7 cellular contexts compared by ENCODE assay signal in genomic region chr12:124940143-124940392, GRCh38.
DNase-seq lines count a peak whose midpoint lies in the region; ATAC-seq, FAIRE-seq and TF ChIP-seq lines count a peak whose summit lies in the region.

No MANE protein-coding gene starts in this region.

- H3K9me3 ChIP-seq in RWPE2 (ENCODE audit: severe bottlenecking) (no peaks in the 10 kb centered on the region), iPS DF 6.9 (ENCODE audit: control insufficient read depth, insufficient read depth, low read length) (no peaks in the 10 kb centered on the region), tibial artery (no peaks in the 10 kb centered on the region)

- H3K4me3 ChIP-seq in RWPE2 (ENCODE audit: severe bottlenecking) (peak overlapping the region; percentile 33), iPS DF 6.9 (ENCODE audit: low read length) (peak overlapping the region; percentile 19; the same call in 1 of the 2 replicates), tibial artery (peak overlapping the region; percentile 50 to 56)

- no peak for FAIRE-seq in H54 (lab: Jason Lieb, UNC)

- H3K36me3 ChIP-seq in RWPE2 (ENCODE audit: low read depth), result no peaks in the 10 kb centered on the region
- H3K36me3 ChIP-seq in iPS DF 6.9 (ENCODE audit: control insufficient read depth, insufficient read depth, low read length), result 0 out of 2 replicates have a peak, but pooled peaks cover 2% of the 10 kb centered on the region
- H3K36me3 ChIP-seq in tibial artery, result peaks cover 0 to 6% (median 5%) of the 10 kb centered on the region in 3 donors

- DNase-seq in H54 (ENCODE audit: insufficient read length, low spot score) (peak; percentile 62), RWPE2 (ENCODE audit: low spot score) (no peak), iPS DF 6.9 (ENCODE audit: low read depth, low spot score) (no peak), tibial artery (no peak), OCI-M2 (lab: John Stamatoyannopoulos, UW; ENCODE audit: unreplicated experiment) (no peak)

- H3K27ac ChIP-seq in RWPE2 (ENCODE audit: poor library complexity, severe bottlenecking) (peak overlapping the region; percentile 100), iPS DF 6.9 (ENCODE audit: low read length) (no peak overlapping the region), tibial artery (peak overlapping the region; percentile 87 to 88)

- intact Hi-C loops in tibial artery (cut with DNase I; ENCODE audit: low total_unique reads), result loop anchor here (5.0 kb wide), 1 partner anchor 33 kb away; no protein-coding TSS in a partner anchor

- ATAC-seq in RWPE2 (ENCODE audit: low read depth) (no peak), HG03460 (IDR thresholded peaks at IDR 0.05; ENCODE audit: unreplicated experiment) (no peak), GM18909 (IDR thresholded peaks at IDR 0.05; ENCODE audit: poor library complexity, unreplicated experiment) (no peak)

- no peak for TF ChIP-seq POLR2A in H54 (IDR thresholded peaks at IDR 0.05; ENCODE audit: low read depth, low read length)

- TF ChIP-seq CTCF in RWPE2 (IDR thresholded peaks at IDR 0.05; ENCODE audit: poor library complexity, severe bottlenecking), result no peak
- no peak for TF ChIP-seq CTCF in tibial artery (IDR thresholded peaks at IDR 0.05)

- no peaks in the 10 kb centered on the region for H3K27me3 ChIP-seq in RWPE2 (ENCODE audit: insufficient read depth, poor library complexity, severe bottlenecking)
- no peaks in the 10 kb centered on the region for H3K27me3 ChIP-seq in iPS DF 6.9 (ENCODE audit: control insufficient read depth, insufficient read depth, low read length)
- no peaks in the 10 kb centered on the region for H3K27me3 ChIP-seq in tibial artery

- WGBS in iPS DF 6.9 (ENCODE audit: insufficient coverage, insufficient read length), result no CpG with 5 or more reads among the region's 8 CpGs

- peaks cover 19% of the 10 kb centered on the region for H3K4me1 ChIP-seq in RWPE2 (ENCODE audit: insufficient read depth, poor library complexity, severe bottlenecking)
- H3K4me1 ChIP-seq in iPS DF 6.9 (ENCODE audit: control insufficient read depth, insufficient read depth, low read length), result peaks cover 2% of the 10 kb centered on the region; the same call in 1 of the 2 replicates
- H3K4me1 ChIP-seq in tibial artery, result peaks cover 0 to 25% (median 16%) of the 10 kb centered on the region in 4 donors
